In the genomic region with DNA sequence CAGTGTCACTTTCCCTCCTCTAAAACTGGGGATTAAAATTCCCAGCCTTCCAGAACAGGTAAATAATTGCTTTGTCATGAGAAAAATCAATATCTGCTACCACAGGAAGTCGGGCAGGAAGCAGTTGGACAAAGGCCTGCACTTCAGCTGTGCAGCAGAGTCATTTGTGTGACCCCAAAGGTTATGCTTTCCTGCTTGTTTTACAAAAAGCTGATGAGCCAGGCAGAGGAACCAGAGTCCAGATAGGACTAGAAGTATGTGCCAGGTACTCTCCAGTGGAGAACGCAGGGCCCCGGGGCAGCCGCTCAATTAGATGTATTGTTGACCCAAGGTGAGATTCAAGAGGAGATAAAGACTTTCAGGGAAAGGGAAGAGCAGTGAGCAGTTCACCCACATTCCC, we compare ENCODE assay signal across 1 cellular context.
TF ChIP-seq lines count a peak whose summit lies in the region.

No MANE protein-coding gene starts in this region.

TF ChIP-seq in HepG2, 621 proteins besides CTCF, POLR2A, EP300 and RAD21 (continued from another document and continues in another):
- TF ChIP-seq, protein P1, sequence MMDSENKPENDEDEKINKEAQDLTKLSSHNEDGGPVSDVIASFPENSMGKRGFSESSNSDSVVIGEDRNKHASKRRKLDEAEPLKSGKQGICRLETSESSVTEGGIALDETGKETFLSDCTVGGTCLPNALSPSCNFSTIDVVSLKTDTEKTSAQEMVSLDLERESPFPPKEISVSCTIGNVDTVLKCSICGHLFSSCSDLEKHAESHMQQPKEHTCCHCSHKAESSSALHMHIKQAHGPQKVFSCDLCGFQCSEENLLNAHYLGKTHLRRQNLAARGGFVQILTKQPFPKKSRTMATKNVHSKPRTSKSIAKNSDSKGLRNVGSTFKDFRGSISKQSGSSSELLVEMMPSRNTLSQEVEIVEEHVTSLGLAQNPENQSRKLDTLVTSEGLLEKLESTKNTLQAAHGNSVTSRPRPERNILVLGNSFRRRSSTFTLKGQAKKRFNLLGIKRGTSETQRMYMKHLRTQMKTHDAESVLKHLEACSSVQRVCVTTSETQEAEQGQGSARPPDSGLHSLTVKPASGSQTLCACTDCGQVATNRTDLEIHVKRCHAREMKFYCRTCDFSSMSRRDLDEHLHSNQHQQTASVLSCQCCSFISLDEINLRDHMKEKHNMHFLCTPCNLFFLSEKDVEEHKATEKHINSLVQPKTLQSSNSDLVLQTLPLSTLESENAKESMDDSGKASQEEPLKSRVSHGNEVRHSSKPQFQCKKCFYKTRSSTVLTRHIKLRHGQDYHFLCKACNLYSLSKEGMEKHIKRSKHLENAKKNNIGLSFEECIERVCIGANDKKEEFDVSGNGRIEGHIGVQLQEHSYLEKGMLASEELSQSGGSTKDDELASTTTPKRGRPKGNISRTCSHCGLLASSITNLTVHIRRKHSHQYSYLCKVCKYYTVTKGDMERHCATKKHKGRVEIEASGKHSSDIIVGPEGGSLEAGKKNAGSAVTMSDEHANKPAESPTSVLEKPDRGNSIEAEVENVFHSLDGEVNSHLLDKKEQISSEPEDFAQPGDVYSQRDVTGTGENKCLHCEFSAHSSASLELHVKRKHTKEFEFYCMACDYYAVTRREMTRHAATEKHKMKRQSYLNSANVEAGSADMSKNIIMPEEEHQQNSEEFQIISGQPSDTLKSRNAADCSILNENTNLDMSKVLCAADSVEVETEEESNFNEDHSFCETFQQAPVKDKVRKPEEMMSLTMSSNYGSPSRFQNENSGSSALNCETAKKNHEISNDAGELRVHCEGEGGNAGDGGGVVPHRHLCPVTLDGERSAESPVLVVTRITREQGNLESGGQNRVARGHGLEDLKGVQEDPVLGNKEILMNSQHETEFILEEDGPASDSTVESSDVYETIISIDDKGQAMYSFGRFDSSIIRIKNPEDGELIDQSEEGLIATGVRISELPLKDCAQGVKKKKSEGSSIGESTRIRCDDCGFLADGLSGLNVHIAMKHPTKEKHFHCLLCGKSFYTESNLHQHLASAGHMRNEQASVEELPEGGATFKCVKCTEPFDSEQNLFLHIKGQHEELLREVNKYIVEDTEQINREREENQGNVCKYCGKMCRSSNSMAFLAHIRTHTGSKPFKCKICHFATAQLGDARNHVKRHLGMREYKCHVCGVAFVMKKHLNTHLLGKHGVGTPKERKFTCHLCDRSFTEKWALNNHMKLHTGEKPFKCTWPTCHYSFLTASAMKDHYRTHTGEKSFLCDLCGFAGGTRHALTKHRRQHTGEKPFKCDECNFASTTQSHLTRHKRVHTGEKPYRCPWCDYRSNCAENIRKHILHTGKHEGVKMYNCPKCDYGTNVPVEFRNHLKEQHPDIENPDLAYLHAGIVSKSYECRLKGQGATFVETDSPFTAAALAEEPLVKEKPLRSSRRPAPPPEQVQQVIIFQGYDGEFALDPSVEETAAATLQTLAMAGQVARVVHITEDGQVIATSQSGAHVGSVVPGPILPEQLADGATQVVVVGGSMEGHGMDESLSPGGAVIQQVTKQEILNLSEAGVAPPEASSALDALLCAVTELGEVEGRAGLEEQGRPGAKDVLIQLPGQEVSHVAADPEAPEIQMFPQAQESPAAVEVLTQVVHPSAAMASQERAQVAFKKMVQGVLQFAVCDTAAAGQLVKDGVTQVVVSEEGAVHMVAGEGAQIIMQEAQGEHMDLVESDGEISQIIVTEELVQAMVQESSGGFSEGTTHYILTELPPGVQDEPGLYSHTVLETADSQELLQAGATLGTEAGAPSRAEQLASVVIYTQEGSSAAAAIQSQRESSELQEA (CRISPR knock-in tag; IDR thresholded peaks at IDR 0.05; ENCODE audit: not compliant biosample characterization), result no peak
- TF ChIP-seq ZSCAN20 (CRISPR knock-in tag; IDR thresholded peaks at IDR 0.05; ENCODE audit: borderline replicate concordance) (no peak), AKAP8 (CRISPR knock-in tag; IDR thresholded peaks at IDR 0.05) (no peak), AKNA (CRISPR knock-in tag; IDR thresholded peaks at IDR 0.05; ENCODE audit: borderline replicate concordance) (no peak), NR1H2 (CRISPR knock-in tag; IDR thresholded peaks at IDR 0.05; ENCODE audit: borderline replicate concordance, low read depth) (no peak), MAFK (conservative IDR thresholded peaks at IDR 0.05 in 1 of 2, IDR thresholded peaks at IDR 0.05 in 1 of 2; ENCODE audit: low read length in 2 of 2) (peak; percentile 87 to 95), ZNF414 (CRISPR knock-in tag; IDR thresholded peaks at IDR 0.05) (no peak), ISX (CRISPR knock-in tag; conservative IDR thresholded peaks at IDR 0.05) (no peak), CEBPB (IDR thresholded peaks at IDR 0.05; ENCODE audit: borderline replicate concordance, low read depth, low read length) (no peak), CAMTA2 (CRISPR knock-in tag; IDR thresholded peaks at IDR 0.05; ENCODE audit: borderline replicate concordance) (no peak), POGZ (CRISPR knock-in tag; IDR thresholded peaks at IDR 0.05) (peak; percentile 92), ZKSCAN1 (IDR thresholded peaks at IDR 0.05; ENCODE audit: low read length) (no peak), KMT2B (CRISPR knock-in tag; IDR thresholded peaks at IDR 0.05) (no peak; the same call in 1 of the 2 replicates), KDM1A (CRISPR knock-in tag; IDR thresholded peaks at IDR 0.05) (peak; percentile 17; the same call in 1 of the 2 replicates), ZNF674 (CRISPR knock-in tag; IDR thresholded peaks at IDR 0.05; ENCODE audit: low read depth) (no peak), KLF11 (CRISPR knock-in tag; IDR thresholded peaks at IDR 0.05) (no peak; the same call in 1 of the 2 replicates), ZBTB38 (CRISPR knock-in tag; IDR thresholded peaks at IDR 0.05) (no peak), GATA4 (IDR thresholded peaks at IDR 0.05; ENCODE audit: borderline replicate concordance, low read depth) (peak; percentile 76; the same call in 1 of the 2 replicates), ZNF138 (CRISPR knock-in tag; IDR thresholded peaks at IDR 0.05; ENCODE audit: low read depth) (no peak), NPAS2 (CRISPR knock-in tag; IDR thresholded peaks at IDR 0.05; ENCODE audit: borderline replicate concordance) (no peak), ZMYM2 (CRISPR knock-in tag; IDR thresholded peaks at IDR 0.05) (no peak; the same call in 1 of the 2 replicates), ZNF430 (CRISPR knock-in tag; IDR thresholded peaks at IDR 0.05) (0 out of 2 replicates have a peak, but pooled peaks have one; percentile 51), ZNF703 (CRISPR knock-in tag; IDR thresholded peaks at IDR 0.05; ENCODE audit: borderline replicate concordance) (0 out of 2 replicates have a peak, but pooled peaks have one; percentile 43), CHD4 (IDR thresholded peaks at IDR 0.05; ENCODE audit: borderline replicate concordance, low read length) (no peak), ZNF333 (CRISPR knock-in tag; IDR thresholded peaks at IDR 0.05; ENCODE audit: borderline replicate concordance) (no peak), TAF15 (IDR thresholded peaks at IDR 0.05; ENCODE audit: low read depth, low read length, poor library complexity, severe bottlenecking) (no peak), ZSCAN30 (CRISPR knock-in tag; IDR thresholded peaks at IDR 0.05) (no peak), CREM (IDR thresholded peaks at IDR 0.05) (peak; percentile 73), CREM (CRISPR knock-in tag; IDR thresholded peaks at IDR 0.05) (no peak), ONECUT2 (CRISPR knock-in tag; IDR thresholded peaks at IDR 0.05) (peak; percentile 99), YY1 (IDR thresholded peaks at IDR 0.05; ENCODE audit: insufficient read depth, insufficient replicate concordance, low read depth, low read length) (no peak), ZNF691 (CRISPR knock-in tag; IDR thresholded peaks at IDR 0.05; ENCODE audit: borderline replicate concordance, low read depth) (no peak), ZNF260 (CRISPR knock-in tag; IDR thresholded peaks at IDR 0.05; ENCODE audit: borderline replicate concordance, low read depth) (no peak), ZNF33B (CRISPR knock-in tag; IDR thresholded peaks at IDR 0.05) (no peak), ZNF143 (CRISPR knock-in tag; IDR thresholded peaks at IDR 0.05) (no peak), TSC22D2 (CRISPR knock-in tag; IDR thresholded peaks at IDR 0.05; ENCODE audit: borderline replicate concordance) (no peak), CBX2 (IDR thresholded peaks at IDR 0.05; ENCODE audit: low read depth, low read length) (no peak), CBX2 (CRISPR knock-in tag; IDR thresholded peaks at IDR 0.05; ENCODE audit: low read depth) (no peak), ZNF557 (CRISPR knock-in tag; IDR thresholded peaks at IDR 0.05) (no peak)
- TF ChIP-seq, protein P2, sequence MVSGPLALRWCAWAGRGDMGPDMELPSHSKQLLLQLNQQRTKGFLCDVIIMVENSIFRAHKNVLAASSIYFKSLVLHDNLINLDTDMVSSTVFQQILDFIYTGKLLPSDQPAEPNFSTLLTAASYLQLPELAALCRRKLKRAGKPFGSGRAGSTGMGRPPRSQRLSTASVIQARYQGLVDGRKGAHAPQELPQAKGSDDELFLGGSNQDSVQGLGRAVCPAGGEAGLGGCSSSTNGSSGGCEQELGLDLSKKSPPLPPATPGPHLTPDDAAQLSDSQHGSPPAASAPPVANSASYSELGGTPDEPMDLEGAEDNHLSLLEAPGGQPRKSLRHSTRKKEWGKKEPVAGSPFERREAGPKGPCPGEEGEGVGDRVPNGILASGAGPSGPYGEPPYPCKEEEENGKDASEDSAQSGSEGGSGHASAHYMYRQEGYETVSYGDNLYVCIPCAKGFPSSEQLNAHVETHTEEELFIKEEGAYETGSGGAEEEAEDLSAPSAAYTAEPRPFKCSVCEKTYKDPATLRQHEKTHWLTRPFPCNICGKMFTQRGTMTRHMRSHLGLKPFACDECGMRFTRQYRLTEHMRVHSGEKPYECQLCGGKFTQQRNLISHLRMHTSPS (CRISPR knock-in tag; IDR thresholded peaks at IDR 0.05; ENCODE audit: low read depth), result 0 out of 2 replicates have a peak, but pooled peaks have one; percentile 41
- TF ChIP-seq, protein P3, sequence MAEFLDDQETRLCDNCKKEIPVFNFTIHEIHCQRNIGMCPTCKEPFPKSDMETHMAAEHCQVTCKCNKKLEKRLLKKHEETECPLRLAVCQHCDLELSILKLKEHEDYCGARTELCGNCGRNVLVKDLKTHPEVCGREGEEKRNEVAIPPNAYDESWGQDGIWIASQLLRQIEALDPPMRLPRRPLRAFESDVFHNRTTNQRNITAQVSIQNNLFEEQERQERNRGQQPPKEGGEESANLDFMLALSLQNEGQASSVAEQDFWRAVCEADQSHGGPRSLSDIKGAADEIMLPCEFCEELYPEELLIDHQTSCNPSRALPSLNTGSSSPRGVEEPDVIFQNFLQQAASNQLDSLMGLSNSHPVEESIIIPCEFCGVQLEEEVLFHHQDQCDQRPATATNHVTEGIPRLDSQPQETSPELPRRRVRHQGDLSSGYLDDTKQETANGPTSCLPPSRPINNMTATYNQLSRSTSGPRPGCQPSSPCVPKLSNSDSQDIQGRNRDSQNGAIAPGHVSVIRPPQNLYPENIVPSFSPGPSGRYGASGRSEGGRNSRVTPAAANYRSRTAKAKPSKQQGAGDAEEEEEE (CRISPR knock-in tag; IDR thresholded peaks at IDR 0.05; ENCODE audit: borderline replicate concordance), result no peak
